14 cellular contexts compared by ENCODE assay signal in the genomic region with DNA sequence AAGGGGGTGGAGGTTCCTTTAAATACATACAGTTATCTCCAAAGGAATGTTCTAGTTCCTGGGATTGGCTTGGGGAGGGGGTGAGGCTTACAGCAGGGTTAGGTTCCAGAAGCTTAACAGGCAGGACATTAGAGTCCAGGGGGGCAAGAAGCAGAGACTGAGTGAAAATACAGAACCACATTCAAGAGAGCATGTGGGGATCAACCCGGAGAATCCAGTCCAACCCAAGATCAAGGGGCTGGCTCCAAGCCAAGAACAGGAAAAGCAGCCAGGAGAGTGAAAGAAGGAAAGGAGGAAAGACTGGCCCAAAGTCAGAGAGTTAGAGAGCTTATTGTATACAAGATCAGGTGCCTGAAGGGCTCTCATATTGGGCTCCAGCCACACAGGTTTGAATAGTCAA.
A peak's percentile ranks its signal among the peaks of the same experiment; 100 is the strongest.
DNase-seq lines count a peak whose midpoint lies in the region; TF ChIP-seq lines count a peak whose summit lies in the region.
"Had no signal": no experiment of that assay in that cellular context is flagged by ENCODE, and none has a peak within 500 bp of the region (broad histone marks: within the 10 kb centered on the region; RNA-seq: fewer than 3 reads in every experiment).

No MANE protein-coding gene starts in this region.

- TF ChIP-seq CTCF in epithelial cell of esophagus (IDR thresholded peaks at IDR 0.05; ENCODE audit: insufficient read depth, low read depth, low read length, missing control alignments) (no peak), osteoblast (IDR thresholded peaks at IDR 0.05; ENCODE audit: extremely low read depth, low read depth, low read length) (no peak)

- H3K79me2 ChIP-seq in osteoblast (ENCODE audit: insufficient read depth, low read length): no peaks in the 10 kb centered on the region

- H3K36me3 ChIP-seq in osteoblast (ENCODE audit: insufficient read depth, low read length): no peaks in the 10 kb centered on the region
- H3K36me3 ChIP-seq: Peyer's patch had no signal

- peaks cover 53% of the 10 kb centered on the region for H3K4me1 ChIP-seq in osteoblast (ENCODE audit: insufficient read depth, low read length)
- H3K4me1 ChIP-seq: Peyer's patch had no signal

- H3K27ac ChIP-seq in osteoblast (ENCODE audit: low read depth, low read length): peak overlapping the region; percentile 65
- H3K27ac ChIP-seq: Peyer's patch had no signal

- H3K4me3 ChIP-seq in epithelial cell of esophagus (ENCODE audit: low read length) (no peak overlapping the region), osteoblast (ENCODE audit: insufficient read depth, low read length) (no peak overlapping the region)
- H3K4me3 ChIP-seq: Peyer's patch had no signal

- H3K27me3 ChIP-seq in osteoblast (ENCODE audit: insufficient read depth, low read length): no peaks in the 10 kb centered on the region
- H3K27me3 ChIP-seq: Peyer's patch had no signal

- DNase-seq in DMS79 (lab: John Stamatoyannopoulos, UW) (peak; percentile 23), LoVo (ENCODE audit: low spot score) (peak; percentile 66), epithelial cell of esophagus (ENCODE audit: low read depth) (peak; percentile 24), osteoblast (ENCODE audit: insufficient read length, low spot score, missing footprints) (no peak), NCI-H2196 treated with DMSO at 0.1 percent for 48 hours (lab: John Stamatoyannopoulos, UW; ENCODE audit: unreplicated experiment) (no peak), NCI-H524 (lab: John Stamatoyannopoulos, UW) (no peak), GOT3 (lab: John Stamatoyannopoulos, UW) (no peak)
- no peak for DNase-seq in activated CD8-positive, alpha-beta memory T cell treated with anti-CD3 and anti-CD28 coated beads, Interleukin-2, amount 50 U/mL, for 4 hours
- DNase-seq: AML-193, Caco-2, NCI-H1436 treated with DMSO at 0.1 percent for 48 hours, NCI-H774, Peyer's patch, SHP77 treated with DMSO at 0.1 percent for 48 hours had no signal

- H2AFZ ChIP-seq in osteoblast (ENCODE audit: low read length): no peak overlapping the region

- H3K4me2 ChIP-seq in osteoblast (ENCODE audit: insufficient read depth, low read length): no peak overlapping the region

- H3K9me3 ChIP-seq in osteoblast (ENCODE audit: low read depth, low read length): no peaks in the 10 kb centered on the region
- H3K9me3 ChIP-seq: Peyer's patch had no signal

- H4K20me1 ChIP-seq in osteoblast (ENCODE audit: insufficient read depth, low read length): no peaks in the 10 kb centered on the region

Comparison
In these comparisons a context has a peak if more than half of its experiments do, and no peak if none do; other contexts are left out.
1. DNase-seq: peak in DMS79 (single experiment), LoVo (single experiment) and epithelial cell of esophagus (single experiment); none in osteoblast (single experiment), NCI-H2196 treated with DMSO at 0.1 percent for 48 hours (single experiment), NCI-H524 (0 of 2), activated CD8-positive, alpha-beta memory T cell treated with anti-CD3 and anti-CD28 coated beads, Interleukin-2, amount 50 U/mL, for 4 hours (single experiment) and GOT3 (single experiment).